In genomic region chr2:213451542-213452256, GRCh38 we compare ENCODE assay signal across 1 cellular context.
TF ChIP-seq lines count a peak whose summit lies in the region.

No MANE protein-coding gene starts in this region.

TF ChIP-seq in H1, 55 proteins besides CTCF, POLR2A, EP300 and RAD21 (continued from another document):
- TF ChIP-seq USF2 (IDR thresholded peaks at IDR 0.05; ENCODE audit: low read length) (no peak), TCF12 (IDR thresholded peaks at IDR 0.05; ENCODE audit: low read depth, low read length) (no peak), CREB1 (IDR thresholded peaks at IDR 0.05) (no peak), SAP30 (IDR thresholded peaks at IDR 0.05; ENCODE audit: insufficient read depth, insufficient replicate concordance, low read length) (no peak), ATF2 (IDR thresholded peaks at IDR 0.05; ENCODE audit: low read length) (no peak), CEBPB (IDR thresholded peaks at IDR 0.05; ENCODE audit: low read depth, low read length) (no peak)
TF ChIP-seq in H1: peak in this region for 0.
